ENCODE assay signal across 8 cellular contexts in genomic region chr19:18160792-18161690, GRCh38. TPM values are rescaled to one million over a fixed set of nuclear protein-coding genes. Genes with fewer than 3 reads are reported as not detected.
A peak's percentile ranks its signal among the peaks of the same experiment; 100 is the strongest.
DNase-seq lines count a peak whose midpoint lies in the region; ATAC-seq and TF ChIP-seq lines count a peak whose summit lies in the region.

No MANE protein-coding gene starts in this region.

- POLR2A ChIA-PET in BJ (lab: Charles Lee): interaction anchor here (0.6 kb wide), 2 partner anchors 93 to 432 kb away, joined by 3 read pairs; no protein-coding TSS in a partner anchor

- TF ChIP-seq CTCF in BJ (IDR thresholded peaks at IDR 0.05; ENCODE audit: insufficient read depth, low read depth, low read length): peak; percentile 49
- peak in 3 of 6 experiments; percentile 61 to 89 (median 83) for TF ChIP-seq CTCF in adrenal gland (IDR thresholded peaks at IDR 0.05)
- peak in 1 of 4 experiments; percentile 61 for TF ChIP-seq CTCF in sigmoid colon (IDR thresholded peaks at IDR 0.05)

- 0 to 13% (median 10%) methylated on average over 6 to 79 of the region's 79 CpGs for WGBS in adrenal gland, 4 donors
- WGBS in right cardiac atrium: 8% methylated on average over 79 of the region's 79 CpGs
- WGBS in sigmoid colon, 2 donors: 11 to 16% methylated on average over 79 of the region's 79 CpGs

- ATAC-seq in GM18909 (IDR thresholded peaks at IDR 0.05; ENCODE audit: poor library complexity, unreplicated experiment) (peak; percentile 71), right cardiac atrium (peak; percentile 71 to 78)

- intact Hi-C loops in adrenal gland (cut with DNase I) (loop anchor here in 1 of 2 donors (5.0 kb wide), 1 partner anchor 44 kb away; no protein-coding TSS in a partner anchor), right cardiac atrium (cut with DNase I) (loop anchor here in 2 of 4 donors (5.0 to 10.0 kb wide), 2 partner anchors 46 to 49 kb away; no protein-coding TSS in a partner anchor), sigmoid colon (cut with DNase I) (loop anchor here (2.0 to 5.0 kb wide), 2 partner anchors 48 to 154 kb away; partner anchors contain the start of gene ARRDC2)

- no peak for DNase-seq in BJ (ENCODE audit: low read depth)
- DNase-seq in HK-2 (ENCODE audit: unreplicated experiment): peak; percentile 82
- DNase-seq in SKM-1 treated with dmso at 0.1 percent for 144 hours (lab: John Stamatoyannopoulos, UW; ENCODE audit: unreplicated experiment): peak; percentile 43
- DNase-seq in adrenal gland: peak; percentile 69 to 84 (median 73)
- DNase-seq in right cardiac atrium: peak; percentile 74 to 92 (median 89)
- DNase-seq in sigmoid colon: peak; percentile 83
- no peak for DNase-seq in ureter (ENCODE audit: low spot score)

- H3K9me3 ChIP-seq in adrenal gland (replicated peaks in 1 of 3) (no peaks in the 10 kb centered on the region), right cardiac atrium (ENCODE audit: control insufficient read depth, low read length) (no peaks in the 10 kb centered on the region), sigmoid colon (no peaks in the 10 kb centered on the region)

- CTCF ChIA-PET in BJ (lab: Yijun Ruan, JAX): interaction anchor here (0.6 to 2.3 kb wide), 19 partner anchors 8 to 251 kb away, joined by 3 to 11 read pairs (median 3); partner anchors contain the start of gene PIK3R2

- peak overlapping the region in 4 of 5 donors; percentile 21 to 88 (median 86) for H3K27ac ChIP-seq in adrenal gland
- H3K27ac ChIP-seq in right cardiac atrium (ENCODE audit: low read length): peak overlapping the region; percentile 55
- peak overlapping the region; percentile 71 to 77 (median 74) for H3K27ac ChIP-seq in sigmoid colon

- H3K4me1 ChIP-seq in adrenal gland (replicated peaks in 1 of 2) (peaks cover 36 to 41% of the 10 kb centered on the region in 2 donors), right cardiac atrium (ENCODE audit: control insufficient read depth, insufficient read depth, low read length) (peaks cover 7% of the 10 kb centered on the region), sigmoid colon (peaks cover 0 to 37% (median 36%) of the 10 kb centered on the region in 4 donors)

- H3K27me3 ChIP-seq in BJ (ENCODE audit: control insufficient read depth, insufficient read depth, low read length) (no peaks in the 10 kb centered on the region), adrenal gland (no peaks in the 10 kb centered on the region), right cardiac atrium (ENCODE audit: control insufficient read depth, insufficient read depth) (no peaks in the 10 kb centered on the region), sigmoid colon (no peaks in the 10 kb centered on the region)

- H3K36me3 ChIP-seq in BJ (ENCODE audit: control insufficient read depth, insufficient read depth, low read length) (peaks cover 23% of the 10 kb centered on the region), adrenal gland (replicated peaks in 1 of 2) (peaks cover 0 to 44% of the 10 kb centered on the region in 2 donors), sigmoid colon (peaks cover 3 to 42% (median 22%) of the 10 kb centered on the region in 4 donors)

- H3K4me3 ChIP-seq in BJ (ENCODE audit: low read depth, low read length): 0 out of 2 replicates have a peak overlapping the region, but pooled peaks have one; percentile 15
- peak overlapping the region in 1 of 4 donors; percentile 38 for H3K4me3 ChIP-seq in adrenal gland
- H3K4me3 ChIP-seq in right cardiac atrium (ENCODE audit: low read length): peak overlapping the region; percentile 44
- H3K4me3 ChIP-seq in sigmoid colon: peak overlapping the region in 3 of 4 donors; percentile 40 to 52 (median 50)

- TF ChIP-seq POLR2A in adrenal gland (IDR thresholded peaks at IDR 0.05) (peak in 1 of 2 donors; percentile 35), sigmoid colon (IDR thresholded peaks at IDR 0.05) (no peak)

- TF ChIP-seq EP300 in sigmoid colon (IDR thresholded peaks at IDR 0.05): no peak

RNA-seq across cellular contexts. Expression of gene PIK3R2, which starts 8.1 kb away (rescaled TPM):
- polyA plus RNA-seq in BJ (2011; rRNA removed) (9.4 and 17.4 TPM in 2 replicates), adrenal gland (10 to 100 TPM in 2 of 3 donors, 1 to 10 TPM in 1; 6.7 to 21.0 (median 10.8) TPM), right cardiac atrium (7.1 TPM), sigmoid colon (1 to 10 TPM; 1.8 to 8.7 (median 6.5) TPM)
- polyA minus RNA-seq in BJ (2011; rRNA and poly(A)+ RNA removed): 12.3 and 15.0 TPM in 2 replicates
- total RNA-seq in adrenal gland (100 to 1,000 TPM in 3 of 8 donors, 10 to 100 TPM in 5; 32.9 to 124 (median 80.4) TPM), right cardiac atrium (10 to 100 TPM; 21.3 to 30.1 (median 26.4) TPM), sigmoid colon (10 to 100 TPM in 2 of 4 donors, 1 to 10 TPM in 2; 7.8 to 18.0 (median 9.5) TPM), ureter (29.2 TPM)

RNA-seq across cellular contexts. Expression of gene IFI30, which starts 12.6 kb away (rescaled TPM):
- polyA plus RNA-seq in BJ (2011; rRNA removed) (11.1 and 14.5 TPM in 2 replicates), adrenal gland (100 to 1,000 TPM in 2 of 3 donors, 10 to 100 TPM in 1; 99.2 to 268 (median 158) TPM), right cardiac atrium (10.1 TPM), sigmoid colon (100 to 1,000 TPM in 2 of 3 donors, 10 to 100 TPM in 1; 96.7 to 412 (median 178) TPM)
- polyA minus RNA-seq in BJ (2011; rRNA and poly(A)+ RNA removed): 1.6 and 4.0 TPM in 2 replicates
- total RNA-seq in adrenal gland (100 to 1,000 TPM; 103 to 372 (median 185) TPM), right cardiac atrium (10 to 100 TPM; 21.8 to 47.4 (median 35.9) TPM), sigmoid colon (10 to 100 TPM in 3 of 4 donors, 1 to 10 TPM in 1; 9.1 to 45.7 (median 44.5) TPM), ureter (32.3 TPM)

RNA-seq across cellular contexts. Expression of gene MPV17L2, which starts 32.0 kb away (rescaled TPM):
- 13.3 and 25.0 TPM in 2 replicates for polyA plus RNA-seq in BJ (2011; rRNA removed)
- polyA minus RNA-seq in BJ (2011; rRNA and poly(A)+ RNA removed): 12.3 and 15.1 TPM in 2 replicates
- 10 to 100 TPM; 10.3 to 47.4 (median 24.0) TPM for total RNA-seq in adrenal gland
- polyA plus RNA-seq in adrenal gland: 10 to 100 TPM; 21.1 to 41.4 (median 40.8) TPM
- 10 to 100 TPM in 2 of 4 donors, 1 to 10 TPM in 2; 8.0 to 12.0 (median 10.0) TPM for total RNA-seq in right cardiac atrium
- polyA plus RNA-seq in right cardiac atrium: 19.5 TPM
- 10 to 100 TPM; 15.8 to 37.3 (median 26.2) TPM for total RNA-seq in sigmoid colon
- 10 to 100 TPM in 2 of 3 donors, 1 to 10 TPM in 1; 9.0 to 26.4 (median 12.0) TPM for polyA plus RNA-seq in sigmoid colon
- 14.7 TPM for total RNA-seq in ureter

RNA-seq across cellular contexts. Expression of gene RAB3A, which starts 42.8 kb away (rescaled TPM):
- polyA plus RNA-seq in BJ (2011; rRNA removed) (1.4 and 2.0 TPM in 2 replicates), adrenal gland (10 to 100 TPM in 1 of 3 donors, 1 to 10 TPM in 2; 4.0 to 16.6 (median 5.8) TPM), right cardiac atrium (29.1 TPM), sigmoid colon (1 to 10 TPM; 2.1 to 4.8 (median 4.2) TPM)
- polyA minus RNA-seq in BJ (2011; rRNA and poly(A)+ RNA removed): 4.4 and 7.0 TPM in 2 replicates
- total RNA-seq in adrenal gland (10 to 100 TPM in 3 of 8 donors, 1 to 10 TPM in 5; 2.3 to 32.3 (median 6.9) TPM), right cardiac atrium (10 to 100 TPM; 23.1 to 41.5 (median 29.5) TPM), sigmoid colon (1 to 10 TPM in 3 of 4 donors, under 1 TPM in 1; 0.66 to 2.9 (median 2.2) TPM), ureter (6.1 TPM)

Comparison
In these comparisons a context has a peak if more than half of its experiments do, and no peak if none do; other contexts are left out.
1. DNase-seq: peak in HK-2 (single experiment), SKM-1 treated with dmso at 0.1 percent for 144 hours (single experiment), adrenal gland (7 of 7), right cardiac atrium (3 of 3) and sigmoid colon (single experiment); none in BJ (single experiment) and ureter (single experiment).
2. Peak in every context shown above with its lines, with median percentiles within 50 percentile points of each other: H3K27ac ChIP-seq.